Comparison of ENCODE assay signal across 37 cellular contexts in genomic region chr3:53384465-53385277, GRCh38. TPM values are rescaled to one million over a fixed set of nuclear protein-coding genes. Genes with fewer than 3 reads are reported as not detected.
DNase-seq lines count a peak whose midpoint lies in the region; ATAC-seq, FAIRE-seq and TF ChIP-seq lines count a peak whose summit lies in the region.
"Had no signal": no experiment of that assay in that cellular context is flagged by ENCODE, and none has a peak within 500 bp of the region (broad histone marks: within the 10 kb centered on the region; RNA-seq: fewer than 3 reads in every experiment).

No MANE protein-coding gene starts in this region.

- H3K27me3 ChIP-seq in GM12878 (replicated peaks in 1 of 2; ENCODE audit: control insufficient read depth in 2 of 2, insufficient read depth in 2 of 2, low read length in 1 of 2) (no peaks in the 10 kb centered on the region), Caco-2 (replicated peaks; ENCODE audit: control insufficient read depth, insufficient read depth, low read length) (no peaks in the 10 kb centered on the region)
- H3K27me3 ChIP-seq: ovary, Peyer's patch, upper lobe of right lung had no signal

- WGBS in GM12878 (ENCODE audit: insufficient coverage, insufficient replicate concordance, low lambda C conversion rate, missing lambda C conversion rate) = 18% methylated on average over 6 of the region's 6 CpGs

- RAD21 ChIA-PET in GM12878 (lab: Charles Lee; ENCODE audit: unreplicated experiment) = interaction anchor here (1.0 to 2.6 kb wide), 3 partner anchors 170 to 714 kb away, joined by 3 to 9 read pairs (median 5); no protein-coding TSS in a partner anchor

- peaks cover 10% of the 10 kb centered on the region for H3K9me3 Mint-ChIP-seq in Caco-2 (ENCODE audit: unreplicated experiment)
- H3K9me3 Mint-ChIP-seq: activated naive CD8-positive, alpha-beta T cell treated with anti-CD3 and anti-CD28 coated beads, Interleukin-2, amount 50 U/mL, for 24 hours had no signal

- H3K36me3 Mint-ChIP-seq in Caco-2 (ENCODE audit: insufficient read depth, unreplicated experiment) = no peaks in the 10 kb centered on the region

- FAIRE-seq in GM12892 (lab: Jason Lieb, UNC) (peak; percentile 68), GM12878 (lab: Jason Lieb, UNC) (no peak)
- FAIRE-seq: A204.1, GM19239, HTR-8/SVneo had no signal

- H3K27ac Mint-ChIP-seq in Caco-2 (ENCODE audit: unreplicated experiment) = no peak overlapping the region
- H3K27ac Mint-ChIP-seq: activated naive CD8-positive, alpha-beta T cell treated with anti-CD3 and anti-CD28 coated beads, Interleukin-2, amount 50 U/mL, for 24 hours had no signal

- intact Hi-C loops in GM12878 (cut with micrococcal nuclease; ENCODE audit: unreplicated experiment) = no loop called here
- intact Hi-C loops in Caco-2 (cut with micrococcal nuclease; ENCODE audit: unreplicated experiment) = no loop called here

- no peak for TF ChIP-seq RAD21 in GM12878 (IDR thresholded peaks at IDR 0.05; ENCODE audit: insufficient read depth, low read depth, low read length)

- H3K4me1 ChIP-seq in GM12878 (ENCODE audit: control insufficient read depth, insufficient read depth, low read length) (no peaks in the 10 kb centered on the region), Caco-2 (no peaks in the 10 kb centered on the region)
- H3K4me1 ChIP-seq: HAP-1, Peyer's patch, upper lobe of right lung had no signal

- DNase-seq in GM12892 (ENCODE audit: insufficient read length) (no peak), NCI-H146 (lab: John Stamatoyannopoulos, UW) (peak; percentile 30), GM12878 (ENCODE audit: low read depth, low spot score) (peak; percentile 33), RWPE1 (ENCODE audit: low spot score) (no peak), iPS-NIHi11 (ENCODE audit: low spot score) (no peak), Caco-2 (no peak)
- no peak for DNase-seq in stimulated activated CD8-positive, alpha-beta memory T cell treated with anti-CD3 and anti-CD28 coated beads, Interleukin-4, amount 100 ng/mL, for 48 hours
- DNase-seq: activated CD4-positive, alpha-beta T cell treated with anti-CD3 and anti-CD28 coated beads, Interleukin-2, amount 50 U/mL, for 1 hour; activated naive CD4-positive, alpha-beta T cell; activated naive CD8-positive, alpha-beta T cell treated with anti-CD3 and anti-CD28 coated beads, Interleukin-2, amount 50 U/mL, for 24 hours; activated T-cell treated with anti-CD3 and anti-CD28 coated beads, Interleukin-2, amount 50 U/mL, for 48 hours; Calu3; caudate nucleus; cortex of kidney; DMS79 treated with DMSO at 0.1 percent for 48 hours; effector memory CD4-positive, alpha-beta T cell; GF-D8; hippocampal formation; MG63; NCI-H1105 treated with DMSO at 0.1 percent for 48 hours; NCI-H2029 treated with DMSO at 0.1 percent for 48 hours; NCI-H526 treated with DMSO at 0.1 percent for 48 hours; ovary; Peyer's patch; SHP77 treated with DMSO at 0.1 percent for 48 hours; stimulated activated CD4-positive, alpha-beta T cell treated with anti-CD3 and anti-CD28 coated beads, Interleukin-4, amount 100 ng/mL, for 4 hours; stimulated activated naive CD4-positive, alpha-beta T cell; T-helper 9 cell; upper lobe of right lung; WERI-Rb-1 had no signal

- H3K36me3 ChIP-seq in GM12878 (ENCODE audit: control insufficient read depth in 2 of 2, insufficient read depth in 2 of 2, low read length in 1 of 2) = no peaks in the 10 kb centered on the region
- H3K36me3 ChIP-seq in Caco-2 (ENCODE audit: control insufficient read depth, insufficient read depth, low read length) = no peaks in the 10 kb centered on the region
- H3K36me3 ChIP-seq: HAP-1, MG63, ovary, Peyer's patch, upper lobe of right lung, WERI-Rb-1 had no signal

- TF ChIP-seq EP300 in GM12878 (IDR thresholded peaks at IDR 0.05; ENCODE audit: borderline replicate concordance in 1 of 2, control insufficient read depth in 1 of 2, low read depth in 2 of 2, low read length in 2 of 2) = peak in 1 of 2 experiments; percentile 10; a peak in 1 of 4 replicates

- SMC1A ChIA-PET in GM12878 (lab: Charles Lee; ENCODE audit: uncharacterized antibody, unreplicated experiment) = interaction anchor here (0.7 to 2.9 kb wide), 3 partner anchors 109 to 326 kb away, joined by 3 to 11 read pairs (median 3); no protein-coding TSS in a partner anchor

- H4K20me1 ChIP-seq in GM12878 (ENCODE audit: control insufficient read depth, insufficient read depth) = no peaks in the 10 kb centered on the region

- peak; percentile 74 for ATAC-seq in GM21717 (IDR thresholded peaks at IDR 0.05; ENCODE audit: unreplicated experiment)
- peak; percentile 92 for ATAC-seq in GM12878
- ATAC-seq: activated naive CD8-positive, alpha-beta T cell treated with anti-CD3 and anti-CD28 coated beads, Interleukin-2, amount 50 U/mL, for 24 hours; upper lobe of right lung had no signal

- H3K4me3 ChIP-seq in GM12878 (no peak overlapping the region), Caco-2 (ENCODE audit: low read depth, low read length) (no peak overlapping the region)
- H3K4me3 ChIP-seq: HAP-1, MG63, ovary, Peyer's patch, upper lobe of right lung had no signal

- H3K27ac ChIP-seq in GM12878 (ENCODE audit: control insufficient read depth, insufficient read depth) (no peak overlapping the region), RWPE1 (no peak overlapping the region)
- H3K27ac ChIP-seq: epithelial cell of prostate, KMS-11, ovary, Peyer's patch, upper lobe of right lung, WERI-Rb-1 had no signal

- CTCF ChIA-PET in GM12878 (lab: Yijun Ruan, JAX) = interaction anchor here (0.6 to 1.6 kb wide), 7 partner anchors 8 to 422 kb away, joined by 3 to 5 read pairs (median 4); no protein-coding TSS in a partner anchor
- CTCF ChIA-PET in RWPE1 (lab: Yijun Ruan, JAX) = no interaction called here
- CTCF ChIA-PET in Caco-2 (lab: Charles Lee) = no interaction called here

- no peak overlapping the region for H2AFZ ChIP-seq in GM12878 (ENCODE audit: control insufficient read depth, low read depth, low read length)

- no peak overlapping the region for H3K4me2 ChIP-seq in GM12878 (ENCODE audit: control insufficient read depth, insufficient read depth)
- H3K4me2 ChIP-seq: KMS-11 had no signal

- H3K4me1 Mint-ChIP-seq in Caco-2 (ENCODE audit: low read depth, unreplicated experiment) = no peaks in the 10 kb centered on the region
- H3K4me1 Mint-ChIP-seq: activated naive CD8-positive, alpha-beta T cell treated with anti-CD3 and anti-CD28 coated beads, Interleukin-2, amount 50 U/mL, for 24 hours had no signal

- H3K4me3 Mint-ChIP-seq in Caco-2 (ENCODE audit: unreplicated experiment) = no peak overlapping the region
- H3K4me3 Mint-ChIP-seq: activated naive CD8-positive, alpha-beta T cell treated with anti-CD3 and anti-CD28 coated beads, Interleukin-2, amount 50 U/mL, for 24 hours had no signal

- BruUV-seq in GM12878 (replicated peaks; lab: Mats Ljungman, UMichigan) (no TSS peak), Caco-2 (replicated peaks; lab: Mats Ljungman, UMichigan) (no TSS peak)

- POLR2A ChIA-PET in GM12878 (lab: Charles Lee) (no interaction called here), RWPE1 (lab: Yijun Ruan, JAX; ENCODE audit: low non-redundant PET) (no interaction called here), Caco-2 (lab: Charles Lee) (interaction anchor here (0.6 kb wide), 1 partner anchor 212 kb away, joined by 3 read pairs; no protein-coding TSS in a partner anchor)

- TF ChIP-seq CTCF in GM12878 (IDR thresholded peaks at IDR 0.05 in 2 of 3, conservative IDR thresholded peaks at IDR 0.05 in 1 of 3; ENCODE audit: control insufficient read depth in 2 of 3, extremely low read depth in 1 of 3, insufficient read depth in 1 of 3, low read depth in 3 of 3, low read length in 3 of 3) (no peak), RWPE1 (conservative IDR thresholded peaks at IDR 0.05; ENCODE audit: low read depth) (no peak), Caco-2 (IDR thresholded peaks at IDR 0.05; ENCODE audit: insufficient read depth in 1 of 2, low read depth in 1 of 2, low read length in 1 of 2, severe bottlenecking in 1 of 2, unreplicated experiment in 1 of 2) (no peak)

- H3K27me3 Mint-ChIP-seq in Caco-2 (ENCODE audit: insufficient read depth, unreplicated experiment) = no peaks in the 10 kb centered on the region

- H3K79me2 ChIP-seq in GM12878 (ENCODE audit: control insufficient read depth, insufficient read depth, low read length) = no peaks in the 10 kb centered on the region

- in situ Hi-C loops in GM12878 (cut with MboI) = no loop called here

- no peak for TF ChIP-seq POLR2A in GM12892 (IDR thresholded peaks at IDR 0.05; ENCODE audit: low read depth, low read length)
- no peak for TF ChIP-seq POLR2A in GM12878 (IDR thresholded peaks at IDR 0.05; ENCODE audit: low read depth, low read length)

- H3K9me3 ChIP-seq in GM12878 (replicated peaks; ENCODE audit: control insufficient read depth, insufficient read depth, low read length) = no peaks in the 10 kb centered on the region
- H3K9me3 ChIP-seq in Caco-2 = no peaks in the 10 kb centered on the region
- H3K9me3 ChIP-seq: HAP-1, MG63, ovary, Peyer's patch, upper lobe of right lung had no signal

- no peak overlapping the region for H3K9ac ChIP-seq in GM12878 (ENCODE audit: control insufficient read depth, insufficient read depth, low read length)
- H3K9ac ChIP-seq: KMS-11 had no signal

RNA-seq across cellular contexts. Expression of gene DCP1A, which starts 37.3 kb away (rescaled TPM):
- polyA plus RNA-seq in GM12892 (2012; ENCODE audit: missing spikeins) = 10.7 TPM
- total RNA-seq in GM12878 (2013; cell fraction: nucleolus; rRNA removed) = 44.2 and 46.0 TPM in 2 replicates
- 12.5 and 12.7 TPM in 2 replicates for total RNA-seq in GM12878 (2014; rRNA removed)
- 12.3 and 14.5 TPM in 2 replicates for total RNA-seq in GM12878 (2014; rRNA removed; fragmentation: Illumina TruSeq; extraction: Trizol)
- total RNA-seq in GM12878 (2021) = 15.2 and 18.9 TPM in 2 replicates
- 10.8 TPM for polyA plus RNA-seq in GM12878 (2011; ENCODE audit: low read depth)
- 28.1 and 31.9 TPM in 2 replicates for polyA plus RNA-seq in GM12878 (2011; rRNA removed)
- 26.0 and 29.0 TPM in 2 replicates for polyA plus RNA-seq in GM12878 (2011; cell fraction: cytosol; rRNA removed)
- 16.9 and 21.1 TPM in 2 replicates for polyA plus RNA-seq in GM12878 (2011; cell fraction: nucleus; rRNA removed)
- polyA plus RNA-seq in GM12878 (2012) = 10.0 and 12.5 TPM in 2 replicates
- 15.9 and 16.1 TPM in 2 replicates for polyA plus RNA-seq in GM12878 (2014; fragmentation: Illumina TruSeq; extraction: Trizol)
- polyA plus RNA-seq in GM12878 (2014; fragmentation: Nextera tagmentation; extraction: Ambion mirVana) = 10 to 100 TPM; 16.6 to 25.8 TPM
- polyA plus RNA-seq in GM12878 (2014; rRNA removed) = 11.1 and 13.6 TPM in 2 replicates
- polyA plus RNA-seq in GM12878 (2016; fragmentation: Nextera tagmentation; extraction: Ambion mirVana) = 10 to 100 TPM; 33.1 to 34.6 TPM
- 60.1 and 66.9 TPM in 2 replicates for polyA minus RNA-seq in GM12878 (2011; rRNA and poly(A)+ RNA removed)
- 10.6 and 14.2 TPM in 2 replicates for polyA minus RNA-seq in GM12878 (2011; cell fraction: cytosol; rRNA and poly(A)+ RNA removed)
- polyA minus RNA-seq in GM12878 (2011; cell fraction: nucleus; rRNA and poly(A)+ RNA removed) = 42.9 and 56.6 TPM in 2 replicates
- total RNA-seq in Caco-2 (2022) = 32.5 and 32.9 TPM in 2 replicates

Comparison
In these comparisons a context has a peak if more than half of its experiments do, and no peak if none do; other contexts are left out.
1. DNase-seq: peak in NCI-H146 (single experiment) and GM12878 (single experiment); none in GM12892 (single experiment), RWPE1 (single experiment), iPS-NIHi11 (single experiment), stimulated activated CD8-positive, alpha-beta memory T cell treated with anti-CD3 and anti-CD28 coated beads, Interleukin-4, amount 100 ng/mL, for 48 hours (single experiment) and Caco-2 (0 of 2).